In the genomic region with DNA sequence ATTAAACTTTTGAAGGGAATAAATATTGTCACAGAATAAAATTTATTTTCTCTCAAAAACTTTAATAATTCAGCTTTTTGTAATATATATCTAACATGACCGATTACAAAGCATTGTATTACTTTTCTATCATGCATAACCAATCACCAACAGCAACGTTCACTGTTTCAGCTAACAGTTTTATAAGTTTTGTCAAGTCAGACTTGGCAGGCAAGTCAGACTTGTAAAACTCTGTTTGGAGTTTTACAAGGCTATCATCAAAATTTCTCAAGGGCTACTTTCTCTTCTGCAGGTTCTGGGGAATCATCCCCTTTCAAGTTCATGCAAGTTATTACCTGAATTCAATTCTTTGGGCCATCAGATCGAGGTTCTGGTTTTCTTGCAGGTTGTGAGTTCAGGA, we compare ENCODE assay signal across 8 cellular contexts.
"Had no signal": no experiment of that assay in that cellular context is flagged by ENCODE, and none has a peak within 500 bp of the region (broad histone marks: within the 10 kb centered on the region; RNA-seq: fewer than 3 reads in every experiment).

No MANE protein-coding gene starts in this region.

- H3K4me3 ChIP-seq: GM23338, K562 had no signal

- H3K27ac Mint-ChIP-seq: GM23338 had no signal

- DNase-seq: H9, HCEC 1CT, IMR-90 had no signal

- H3K4me3 Mint-ChIP-seq: GM23338, H9 had no signal

- H3K4me1 Mint-ChIP-seq: GM23338 had no signal

- H3K9me3 Mint-ChIP-seq: GM23338, H9 had no signal

- FAIRE-seq: H1, H54, HTR-8/SVneo, K562 had no signal

- ATAC-seq: GM23338, K562 had no signal
